Comparison of ENCODE assay signal across 1 cellular context in the genomic region with DNA sequence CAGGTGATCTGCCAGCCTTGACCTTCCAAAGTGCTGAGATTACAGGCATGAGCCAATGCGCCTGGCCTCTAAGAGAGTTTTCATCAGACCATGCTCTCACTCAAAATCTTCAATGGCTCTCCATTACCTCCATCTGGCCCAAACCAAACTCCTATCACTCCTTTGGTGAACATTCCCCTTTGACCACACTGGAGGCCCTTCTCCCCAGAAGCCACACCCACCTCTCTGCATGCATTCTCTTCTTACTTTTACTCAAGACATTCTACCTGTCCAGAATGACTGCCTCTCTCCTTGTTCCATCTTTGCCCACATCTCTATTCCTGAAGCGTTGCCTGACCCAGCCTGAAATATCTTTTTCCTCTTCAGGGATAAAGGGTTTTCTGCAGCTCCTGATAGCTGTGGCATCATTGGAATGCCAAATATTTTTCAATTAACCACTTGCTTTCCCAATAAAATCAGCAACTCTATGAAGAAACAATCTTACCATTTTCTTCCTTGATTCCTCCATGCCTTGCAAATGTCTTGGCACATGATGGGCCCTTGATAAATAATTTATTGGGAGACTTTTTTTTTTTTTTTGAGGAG.
TF ChIP-seq lines count a peak whose summit lies in the region.

No MANE protein-coding gene starts in this region.

TF ChIP-seq in endothelial cell of umbilical vein, 7 proteins besides CTCF, POLR2A, EP300 and RAD21:
- TF ChIP-seq MYC (IDR thresholded peaks at IDR 0.05; ENCODE audit: low read depth, low read length) (no peak), EZH2 (IDR thresholded peaks at IDR 0.05; ENCODE audit: borderline replicate concordance, low read depth, low read length, severe bottlenecking) (no peak), GATA2 (IDR thresholded peaks at IDR 0.05; ENCODE audit: insufficient read depth, insufficient read length, low read depth, low read length) (no peak), JUN (IDR thresholded peaks at IDR 0.05; ENCODE audit: borderline replicate concordance, insufficient read depth, insufficient read length, low read depth) (no peak)
